18 cellular contexts compared by ENCODE assay signal in the genomic region with DNA sequence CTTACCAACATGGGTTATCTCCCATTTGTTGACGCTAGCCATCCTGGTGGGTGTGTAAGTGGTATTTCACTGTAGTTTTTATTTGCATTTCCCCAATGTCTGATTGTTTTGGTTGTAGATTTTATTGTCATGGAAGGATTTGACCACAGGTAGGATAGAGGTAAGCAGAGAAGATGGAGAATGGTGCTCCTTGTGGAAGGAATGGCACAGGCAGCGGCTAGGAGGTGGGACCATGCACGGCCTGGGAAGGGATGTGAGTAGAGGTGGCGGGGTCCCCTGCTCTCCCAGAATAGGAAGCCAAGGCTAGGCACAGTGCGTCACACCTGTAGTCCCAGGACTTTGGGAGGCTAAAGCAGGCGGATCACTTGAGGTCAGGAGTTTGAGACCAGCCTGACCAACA.
"Had no signal": no experiment of that assay in that cellular context is flagged by ENCODE, and none has a peak within 500 bp of the region (broad histone marks: within the 10 kb centered on the region; RNA-seq: fewer than 3 reads in every experiment).

No MANE protein-coding gene starts in this region.

- H3K27me3 ChIP-seq: thyroid gland had no signal

- H3K27ac ChIP-seq: lower lobe of right lung, thyroid gland had no signal

- H3K4me3 ChIP-seq: lower lobe of right lung, thyroid gland had no signal

- H3K36me3 ChIP-seq: lower lobe of right lung, thyroid gland had no signal

- H3K36me3 Mint-ChIP-seq: activated CD4-positive, alpha-beta memory T cell treated with anti-CD3 and anti-CD28 coated beads for 36 hours; activated CD8-positive, alpha-beta memory T cell treated with anti-CD3 and anti-CD28 coated beads, Interleukin-2, amount 10 ng/mL, durations not matched to agents 7 days and 5 days; activated naive CD8-positive, alpha-beta T cell treated with anti-CD3 and anti-CD28 coated beads for 36 hours; mesothelial cell of epicardium; natural killer cell treated with Interleukin-12 subunit alpha and Interleukin-12 subunit beta and Interleukin-15 and Interleukin-18, amount 100 ng/mL, for 72 hours; stimulated activated naive B cell treated with anti-CD40 and anti-IgM and Interleukin-4, amounts not matched to agents 10 μg/mL and 1 μg/mL and 100 μg/mL, for 72 hours had no signal

- H3K4me1 ChIP-seq: lower lobe of right lung, thyroid gland had no signal

- H3K27me3 Mint-ChIP-seq: activated B cell treated with CpG ODN at 0.5 μM for 24 hours had no signal

- DNase-seq: activated B cell treated with CpG ODN at 0.5 μM for 24 hours; activated CD4-positive, alpha-beta memory T cell treated with anti-CD3 and anti-CD28 coated beads for 36 hours; activated CD4-positive, alpha-beta T cell treated with anti-CD3 and anti-CD28 coated beads for 4 hours; activated CD8-positive, alpha-beta memory T cell treated with anti-CD3 and anti-CD28 coated beads, Interleukin-2, amount 10 ng/mL, durations not matched to agents 7 days and 5 days; activated naive CD4-positive, alpha-beta T cell; activated naive CD8-positive, alpha-beta T cell treated with anti-CD3 and anti-CD28 coated beads for 36 hours; amniotic stem cell; dermis blood vessel endothelial cell; effector memory CD4-positive, alpha-beta T cell; foreskin fibroblast; left colon; lower lobe of right lung; stimulated activated naive B cell treated with anti-CD40 and anti-IgM and Interleukin-4, amounts not matched to agents 10 μg/mL and 1 μg/mL and 100 μg/mL, for 72 hours; thyroid gland had no signal

- H3K27ac Mint-ChIP-seq: activated B cell treated with CpG ODN at 0.5 μM for 24 hours; activated CD4-positive, alpha-beta memory T cell treated with anti-CD3 and anti-CD28 coated beads for 36 hours; activated CD8-positive, alpha-beta memory T cell treated with anti-CD3 and anti-CD28 coated beads, Interleukin-2, amount 10 ng/mL, durations not matched to agents 7 days and 5 days; activated naive CD8-positive, alpha-beta T cell treated with anti-CD3 and anti-CD28 coated beads for 36 hours; activated T-helper 17 cell treated with anti-CD3 and anti-CD28 coated beads, Interleukin-2, amount 50 U/mL, for 72 hours; mesothelial cell of epicardium; natural killer cell treated with Interleukin-12 subunit alpha and Interleukin-12 subunit beta and Interleukin-15 and Interleukin-18, amount 100 ng/mL, for 72 hours; stimulated activated naive B cell treated with anti-CD40 and anti-IgM and Interleukin-4, amounts not matched to agents 10 μg/mL and 1 μg/mL and 100 μg/mL, for 72 hours; T-helper 2 cell treated with Interferon-gamma antibody and Interleukin-4, amounts not matched to agents 5 μg/mL and 100 μg/mL, for 36 hours had no signal

- H3K9me3 Mint-ChIP-seq: activated B cell treated with CpG ODN at 0.5 μM for 24 hours; activated CD4-positive, alpha-beta memory T cell treated with anti-CD3 and anti-CD28 coated beads for 36 hours; activated naive CD8-positive, alpha-beta T cell treated with anti-CD3 and anti-CD28 coated beads for 36 hours; activated T-helper 17 cell treated with anti-CD3 and anti-CD28 coated beads, Interleukin-2, amount 50 U/mL, for 72 hours; mesothelial cell of epicardium; natural killer cell treated with Interleukin-12 subunit alpha and Interleukin-12 subunit beta and Interleukin-15 and Interleukin-18, amount 100 ng/mL, for 72 hours; stimulated activated naive B cell treated with anti-CD40 and anti-IgM and Interleukin-4, amounts not matched to agents 10 μg/mL and 1 μg/mL and 100 μg/mL, for 72 hours; T-helper 2 cell treated with Interferon-gamma antibody and Interleukin-4, amounts not matched to agents 5 μg/mL and 100 μg/mL, for 36 hours had no signal

- H3K4me3 Mint-ChIP-seq: activated B cell treated with CpG ODN at 0.5 μM for 24 hours; activated CD4-positive, alpha-beta memory T cell treated with anti-CD3 and anti-CD28 coated beads for 36 hours; activated CD8-positive, alpha-beta memory T cell treated with anti-CD3 and anti-CD28 coated beads, Interleukin-2, amount 10 ng/mL, durations not matched to agents 7 days and 5 days; activated naive CD8-positive, alpha-beta T cell treated with anti-CD3 and anti-CD28 coated beads for 36 hours; activated T-helper 17 cell treated with anti-CD3 and anti-CD28 coated beads, Interleukin-2, amount 50 U/mL, for 72 hours; mesothelial cell of epicardium; stimulated activated naive B cell treated with anti-CD40 and anti-IgM and Interleukin-4, amounts not matched to agents 10 μg/mL and 1 μg/mL and 100 μg/mL, for 72 hours; T-helper 2 cell treated with Interferon-gamma antibody and Interleukin-4, amounts not matched to agents 5 μg/mL and 100 μg/mL, for 36 hours had no signal

- H3K4me1 Mint-ChIP-seq: activated B cell treated with CpG ODN at 0.5 μM for 24 hours; activated CD8-positive, alpha-beta memory T cell treated with anti-CD3 and anti-CD28 coated beads, Interleukin-2, amount 10 ng/mL, durations not matched to agents 7 days and 5 days; mesothelial cell of epicardium had no signal

- ATAC-seq: activated CD8-positive, alpha-beta memory T cell treated with anti-CD3 and anti-CD28 coated beads, Interleukin-2, amount 10 ng/mL, durations not matched to agents 7 days and 5 days; activated T-helper 17 cell treated with anti-CD3 and anti-CD28 coated beads, Interleukin-2, amount 50 U/mL, for 72 hours; left colon; lower lobe of right lung; natural killer cell treated with Interleukin-12 subunit alpha and Interleukin-12 subunit beta and Interleukin-15 and Interleukin-18, amount 100 ng/mL, for 72 hours; stimulated activated naive B cell treated with anti-CD40 and anti-IgM and Interleukin-4, amounts not matched to agents 10 μg/mL and 1 μg/mL and 100 μg/mL, for 72 hours had no signal

- H3K9me3 ChIP-seq: lower lobe of right lung, thyroid gland had no signal
